ENCODE assay signal across 17 cellular contexts in genomic region chr16:69190046-69190588, GRCh38. TPM values are rescaled to one million over a fixed set of nuclear protein-coding genes. Genes with fewer than 3 reads are reported as not detected.
DNase-seq lines count a peak whose midpoint lies in the region; ATAC-seq and TF ChIP-seq lines count a peak whose summit lies in the region.
"Had no signal": no experiment of that assay in that cellular context is flagged by ENCODE, and none has a peak within 500 bp of the region (broad histone marks: within the 10 kb centered on the region; RNA-seq: fewer than 3 reads in every experiment).

No MANE protein-coding gene starts in this region.

- H3K27ac ChIP-seq in RWPE2 (ENCODE audit: poor library complexity, severe bottlenecking) (peak overlapping the region; percentile 9), fibroblast of lung (ENCODE audit: insufficient read depth, low read length) (no peak overlapping the region), thymus (ENCODE audit: low read depth) (peak overlapping the region; percentile 5), esophagus squamous epithelium (peak overlapping the region in 2 of 4 donors; percentile 25 to 88)
- H3K27ac ChIP-seq: cardiac muscle cell, ovary, SJSA1, tibial nerve had no signal

- H3K9me3 ChIP-seq in RWPE2 (ENCODE audit: severe bottlenecking): no peaks in the 10 kb centered on the region
- no peaks in the 10 kb centered on the region for H3K9me3 ChIP-seq in fibroblast of lung (ENCODE audit: control insufficient read depth, insufficient read depth, low read depth, low read length)
- no peaks in the 10 kb centered on the region for H3K9me3 ChIP-seq in thymus (ENCODE audit: control insufficient read depth)
- no peaks in the 10 kb centered on the region for H3K9me3 ChIP-seq in esophagus squamous epithelium
- H3K9me3 ChIP-seq: ovary, SJSA1, tibial nerve had no signal

- peak overlapping the region; percentile 63 for H3K4me2 ChIP-seq in fibroblast of lung (ENCODE audit: extremely low read depth, insufficient read depth, low read length)

- H3K36me3 ChIP-seq in RWPE2 (ENCODE audit: low read depth) (no peaks in the 10 kb centered on the region; the same call in 1 of the 2 replicates), fibroblast of lung (ENCODE audit: control insufficient read depth, insufficient read depth, low read length) (no peaks in the 10 kb centered on the region), thymus (ENCODE audit: control insufficient read depth, insufficient read depth) (no peaks in the 10 kb centered on the region), esophagus squamous epithelium (no peaks in the 10 kb centered on the region)
- H3K36me3 ChIP-seq: cardiac muscle cell, ovary, tibial nerve had no signal

- no peak for ATAC-seq in activated T-cell treated with anti-CD3 and anti-CD28 coated beads, Interleukin-2, amount 50 U/mL, for 72 hours (replicated peaks in 1 of 2)
- ATAC-seq in RWPE2 (ENCODE audit: low read depth): no peak
- ATAC-seq in HG03432 (IDR thresholded peaks at IDR 0.05; ENCODE audit: unreplicated experiment): no peak
- ATAC-seq: activated CD4-positive, CD25-positive, alpha-beta regulatory T cell treated with anti-CD3 and anti-CD28 coated beads, Interleukin-2, amount 50 U/mL, for 24 hours had no signal

- H2AFZ ChIP-seq in fibroblast of lung (ENCODE audit: low read length): no peak overlapping the region

- peak overlapping the region in 1 of 2 donors; percentile 57 for H3K4me3 Mint-ChIP-seq in activated T-cell treated with anti-CD3 and anti-CD28 coated beads, Interleukin-2, amount 50 U/mL, for 72 hours

- peaks cover 71% of the 10 kb centered on the region for H3K79me2 ChIP-seq in fibroblast of lung (ENCODE audit: control insufficient read depth, insufficient read depth, low read length)

- H3K4me1 Mint-ChIP-seq in activated T-cell treated with anti-CD3 and anti-CD28 coated beads, Interleukin-2, amount 50 U/mL, for 72 hours (ENCODE audit: low read depth): peaks cover 42% of the 10 kb centered on the region

- H3K27me3 Mint-ChIP-seq in activated T-cell treated with anti-CD3 and anti-CD28 coated beads, Interleukin-2, amount 50 U/mL, for 72 hours (ENCODE audit: low read depth): no peaks in the 10 kb centered on the region

- DNase-seq in activated T-cell treated with anti-CD3 and anti-CD28 coated beads, Interleukin-2, amount 50 U/mL, for 72 hours: no peak
- no peak for DNase-seq in activated T-cell treated with anti-CD3 and anti-CD28 coated beads, Interleukin-2, amount 50 U/mL, for 48 hours
- no peak for DNase-seq in RWPE2 (ENCODE audit: low spot score)
- DNase-seq in fibroblast of lung (ENCODE audit: low read depth in 2 of 2): peak in 1 of 2 donors; percentile 66
- no peak for DNase-seq in esophagus squamous epithelium (lab: John Stamatoyannopoulos, UW)
- no peak for DNase-seq in stimulated activated naive CD4-positive, alpha-beta T cell (lab: John Stamatoyannopoulos, UW)
- DNase-seq: DMS79, hippocampal formation, NCI-H2081, NCI-H774, ovary had no signal

- TF ChIP-seq POLR2A in esophagus squamous epithelium (IDR thresholded peaks at IDR 0.05): no peak

- H3K4me3 ChIP-seq in RWPE2 (ENCODE audit: severe bottlenecking): no peak overlapping the region
- peak overlapping the region in 2 of 4 experiments; percentile 21 to 85 for H3K4me3 ChIP-seq in fibroblast of lung (replicated peaks in 1 of 4; ENCODE audit: control extremely low read depth in 1 of 4, insufficient read depth in 1 of 4, low read depth in 3 of 4, low read length in 4 of 4)
- no peak overlapping the region for H3K4me3 ChIP-seq in thymus (ENCODE audit: low read length)
- H3K4me3 ChIP-seq in esophagus squamous epithelium: peak overlapping the region in 1 of 4 donors; percentile 91
- H3K4me3 ChIP-seq: cardiac muscle cell, ovary, SJSA1 had no signal

- no peaks in the 10 kb centered on the region for H3K27me3 ChIP-seq in RWPE2 (ENCODE audit: insufficient read depth, poor library complexity, severe bottlenecking)
- no peaks in the 10 kb centered on the region for H3K27me3 ChIP-seq in fibroblast of lung (ENCODE audit: control insufficient read depth, insufficient read depth, low read length)
- no peaks in the 10 kb centered on the region for H3K27me3 ChIP-seq in thymus (ENCODE audit: control insufficient read depth, insufficient read depth)
- no peaks in the 10 kb centered on the region for H3K27me3 ChIP-seq in esophagus squamous epithelium
- H3K27me3 ChIP-seq: cardiac muscle cell, ovary, SJSA1, tibial nerve had no signal

- 91% methylated on average over 2 of the region's 2 CpGs for WGBS in thymus
- WGBS in esophagus squamous epithelium, 2 donors: 28 to 61% methylated on average over 2 of the region's 2 CpGs

- intact Hi-C loops in esophagus squamous epithelium (cut with DNase I): no loop called here

- H3K4me1 ChIP-seq in RWPE2 (ENCODE audit: insufficient read depth, poor library complexity, severe bottlenecking): peaks cover 19% of the 10 kb centered on the region
- H3K4me1 ChIP-seq in fibroblast of lung (ENCODE audit: control insufficient read depth, extremely low read depth, insufficient read depth, low read length): peaks cover 15% of the 10 kb centered on the region
- H3K4me1 ChIP-seq in thymus (ENCODE audit: control insufficient read depth, insufficient read depth, low read length): peaks cover 22% of the 10 kb centered on the region
- peaks cover 7 to 88% (median 38%) of the 10 kb centered on the region in 3 donors for H3K4me1 ChIP-seq in esophagus squamous epithelium

- peak overlapping the region; percentile 75 for H3K27ac Mint-ChIP-seq in activated T-cell treated with anti-CD3 and anti-CD28 coated beads, Interleukin-2, amount 50 U/mL, for 72 hours

- TF ChIP-seq CTCF in RWPE2 (IDR thresholded peaks at IDR 0.05; ENCODE audit: poor library complexity, severe bottlenecking): no peak
- TF ChIP-seq CTCF in fibroblast of lung (conservative IDR thresholded peaks at IDR 0.05 in 1 of 2, IDR thresholded peaks at IDR 0.05 in 1 of 2; ENCODE audit: low read depth in 1 of 2, low read length in 2 of 2): no peak
- TF ChIP-seq CTCF in esophagus squamous epithelium (IDR thresholded peaks at IDR 0.05): no peak

- no peak overlapping the region for H3K9ac ChIP-seq in fibroblast of lung (ENCODE audit: insufficient read depth, low read length)

- H4K20me1 ChIP-seq in fibroblast of lung (ENCODE audit: control insufficient read depth, extremely low read depth, insufficient read depth, low read length): no peaks in the 10 kb centered on the region

- H3K36me3 Mint-ChIP-seq in activated T-cell treated with anti-CD3 and anti-CD28 coated beads, Interleukin-2, amount 50 U/mL, for 72 hours (ENCODE audit: insufficient read depth in 2 of 2): peaks cover 0 to 4% of the 10 kb centered on the region in 2 donors

- no peaks in the 10 kb centered on the region for H3K9me3 Mint-ChIP-seq in activated T-cell treated with anti-CD3 and anti-CD28 coated beads, Interleukin-2, amount 50 U/mL, for 72 hours

RNA-seq across cellular contexts. Expression of gene SNTB2, which starts 3.2 kb away (rescaled TPM):
- 10 to 100 TPM; 21.1 to 21.9 TPM for total RNA-seq in activated T-cell treated with anti-CD3 and anti-CD28 coated beads, Interleukin-2, amount 50 U/mL, for 72 hours
- total RNA-seq in fibroblast of lung (39.5 and 63.3 TPM in 2 replicates), esophagus squamous epithelium (10 to 100 TPM; 25.5 to 49.6 (median 25.9) TPM)
- polyA plus RNA-seq in fibroblast of lung (45.3 and 51.8 TPM in 2 replicates), thymus (11.2 TPM)
- polyA plus RNA-seq in fibroblast of lung (2012): 19.3 and 26.0 TPM in 2 replicates
- 93.2 and 146 TPM in 2 replicates for polyA minus RNA-seq in fibroblast of lung (ENCODE audit: low replicate concordance)

RNA-seq across cellular contexts. Expression of gene UTP4, which starts 57.7 kb away (rescaled TPM):
- total RNA-seq in activated T-cell treated with anti-CD3 and anti-CD28 coated beads, Interleukin-2, amount 50 U/mL, for 72 hours: 100 to 1,000 TPM in 1 of 2 donors, 10 to 100 TPM in 1; 81.7 to 112 TPM
- total RNA-seq in fibroblast of lung (14.4 and 14.9 TPM in 2 replicates), esophagus squamous epithelium (10 to 100 TPM; 18.3 to 42.2 (median 28.6) TPM)
- polyA plus RNA-seq in fibroblast of lung (56.5 and 80.1 TPM in 2 replicates), thymus (19.4 TPM)
- 31.8 and 48.3 TPM in 2 replicates for polyA plus RNA-seq in fibroblast of lung (2012)
- 79.6 and 176 TPM in 2 replicates for polyA minus RNA-seq in fibroblast of lung (ENCODE audit: low replicate concordance)

RNA-seq across cellular contexts. Expression of gene CHTF8, which starts 57.7 kb away (rescaled TPM):
- total RNA-seq in activated T-cell treated with anti-CD3 and anti-CD28 coated beads, Interleukin-2, amount 50 U/mL, for 72 hours: 100 to 1,000 TPM; 159 to 185 TPM
- total RNA-seq in fibroblast of lung (39.0 and 55.7 TPM in 2 replicates), esophagus squamous epithelium (10 to 100 TPM; 51.2 to 83.4 (median 63.4) TPM)
- polyA plus RNA-seq in fibroblast of lung (74.3 and 83.0 TPM in 2 replicates), thymus (64.4 TPM)
- 77.0 and 86.9 TPM in 2 replicates for polyA plus RNA-seq in fibroblast of lung (2012)
- polyA minus RNA-seq in fibroblast of lung (ENCODE audit: low replicate concordance): 193 and 219 TPM in 2 replicates
